Comparison of ENCODE assay signal across 25 cellular contexts in genomic region chr18:34838669-34839068, GRCh38.
DNase-seq lines count a peak whose midpoint lies in the region; ATAC-seq and TF ChIP-seq lines count a peak whose summit lies in the region.
"Had no signal": no experiment of that assay in that cellular context is flagged by ENCODE, and none has a peak within 500 bp of the region (broad histone marks: within the 10 kb centered on the region; RNA-seq: fewer than 3 reads in every experiment).

No MANE protein-coding gene starts in this region.

- H3K4me1 Mint-ChIP-seq in GM23338, result peaks cover 38% of the 10 kb centered on the region
- H3K4me1 Mint-ChIP-seq: activated B cell treated with CpG ODN at 0.5 μM for 24 hours, IgD-negative memory B cell had no signal

- peak overlapping the region; percentile 7; the same call in 1 of the 2 replicates for H3K4me2 ChIP-seq in GM23338
- H3K4me2 ChIP-seq: A549 had no signal

- TF ChIP-seq EP300 in stomach (IDR thresholded peaks at IDR 0.05), result no peak

- peaks cover 2% of the 10 kb centered on the region for H3K27me3 Mint-ChIP-seq in GM23338 (ENCODE audit: insufficient read depth, low read depth, poor library complexity)

- H3K36me3 Mint-ChIP-seq in GM23338 (ENCODE audit: low read depth), result peaks cover 14% of the 10 kb centered on the region; the same call in 2 of the 3 replicates
- H3K36me3 Mint-ChIP-seq: IgD-negative memory B cell had no signal

- intact Hi-C loops in stomach (cut with DNase I; ENCODE audit: low total_unique reads) (no loop called here), lower leg skin (cut with DNase I; ENCODE audit: low total_unique reads) (no loop called here)

- H4K20me1 ChIP-seq in GM23338 (replicated peaks; ENCODE audit: insufficient read depth), result no peaks in the 10 kb centered on the region

- ATAC-seq in GM23338, result peak; percentile 64
- ATAC-seq: A549, foreskin keratinocyte, HCT116 had no signal

- H3F3A ChIP-seq in GM23338 (replicated peaks; ENCODE audit: low read depth), result no peaks in the 10 kb centered on the region

- H3K4me3 ChIP-seq in GM23338 (no peak overlapping the region), stomach (no peak overlapping the region), lower leg skin (ENCODE audit: low read depth, poor library complexity, severe bottlenecking) (no peak overlapping the region)
- H3K4me3 ChIP-seq: A549, right lobe of liver, thyroid gland had no signal

- no peaks in the 10 kb centered on the region for H3K79me2 ChIP-seq in GM23338 (replicated peaks; ENCODE audit: insufficient read depth)

- TF ChIP-seq CTCF in GM23338 (conservative IDR thresholded peaks at IDR 0.05; ENCODE audit: low read depth in 2 of 2) (no peak), stomach (IDR thresholded peaks at IDR 0.05) (no peak), lower leg skin (IDR thresholded peaks at IDR 0.05) (no peak)

- H3K27ac ChIP-seq in GM23338 (ENCODE audit: low read depth) (peak overlapping the region; percentile 43), cingulate gyrus (ENCODE audit: low read depth, low read length) (peak overlapping the region; percentile 62), layer of hippocampus (ENCODE audit: low read depth, low read length) (peak overlapping the region; percentile 8), stomach (peak overlapping the region in 3 of 5 donors; percentile 27 to 57 (median 34))
- H3K27ac ChIP-seq: A549, foreskin keratinocyte, right lobe of liver had no signal

- TF ChIP-seq POLR2A in stomach (IDR thresholded peaks at IDR 0.05) (no peak), lower leg skin (IDR thresholded peaks at IDR 0.05) (no peak)

- DNase-seq in GM23338 (ENCODE audit: low spot score), result peak; percentile 10
- DNase-seq in stomach, result no peak
- no peak for DNase-seq in activated T-cell treated with anti-CD3 and anti-CD28 coated beads, Interleukin-2, amount 50 U/mL, for 48 hours
- DNase-seq in NCI-H69 (lab: John Stamatoyannopoulos, UW), result no peak
- no peak for DNase-seq in HK-2 (ENCODE audit: unreplicated experiment)
- DNase-seq in lower leg skin (ENCODE audit: low spot score in 2 of 2), result no peak
- DNase-seq: activated B cell treated with CpG ODN at 0.5 μM for 24 hours; activated CD4-positive, alpha-beta T cell treated with anti-CD3 and anti-CD28 coated beads, Interleukin-2, amount 50 U/mL, for 48 hours; activated gamma-delta T cell treated with Interleukin-2 at 50 U/mL for 16 hours; BE2C; central memory CD4-positive, alpha-beta T cell; DMS79; erythroblast; foreskin keratinocyte; islet precursor cell; mesenchymal stem cell; NCI-H1417; right lobe of liver; stimulated activated CD8-positive, alpha-beta memory T cell treated with anti-CD3 and anti-CD28 coated beads, Interleukin-4, amount 100 ng/mL, for 48 hours had no signal

- H3K9me3 Mint-ChIP-seq in GM23338, result peaks cover 12% of the 10 kb centered on the region; the same call in 2 of the 3 replicates
- H3K9me3 Mint-ChIP-seq: activated B cell treated with CpG ODN at 0.5 μM for 24 hours had no signal

- no peaks in the 10 kb centered on the region for H3K27me3 ChIP-seq in GM23338 (ENCODE audit: insufficient read depth)
- H3K27me3 ChIP-seq in layer of hippocampus (ENCODE audit: control insufficient read depth, insufficient read depth, low read length), result no peaks in the 10 kb centered on the region
- H3K27me3 ChIP-seq in stomach, result no peaks in the 10 kb centered on the region
- H3K27me3 ChIP-seq: BE2C, foreskin keratinocyte, right lobe of liver, thyroid gland had no signal

- H3K9me3 ChIP-seq in stomach, result no peaks in the 10 kb centered on the region
- H3K9me3 ChIP-seq: A549, BE2C, right lobe of liver, thyroid gland had no signal

- H3K27ac Mint-ChIP-seq in GM23338, result peak overlapping the region; percentile 76
- H3K27ac Mint-ChIP-seq: activated B cell treated with CpG ODN at 0.5 μM for 24 hours, IgD-negative memory B cell had no signal

- WGBS in stomach, 5 donors, result 82 to 88% (median 84%) methylated on average over 5 of the region's 5 CpGs
- WGBS in lower leg skin, 2 donors, result 82 to 96% methylated on average over 5 of the region's 5 CpGs

- H3K4me1 ChIP-seq in GM23338 (ENCODE audit: insufficient read depth) (peaks cover 43% of the 10 kb centered on the region), stomach (peaks cover 0 to 21% (median 7%) of the 10 kb centered on the region in 4 donors)
- H3K4me1 ChIP-seq: A549, BE2C, foreskin keratinocyte, right lobe of liver had no signal

- H2AFZ ChIP-seq in GM23338, result no peak overlapping the region

- H3K9me2 ChIP-seq in GM23338 (ENCODE audit: insufficient read depth), result no peaks in the 10 kb centered on the region

- H3K36me3 ChIP-seq in GM23338 (ENCODE audit: insufficient read depth) (no peaks in the 10 kb centered on the region), stomach (no peaks in the 10 kb centered on the region)
- H3K36me3 ChIP-seq: BE2C, right lobe of liver, thyroid gland had no signal

- no peak overlapping the region for H3K4me3 Mint-ChIP-seq in GM23338
- H3K4me3 Mint-ChIP-seq: activated B cell treated with CpG ODN at 0.5 μM for 24 hours, IgD-negative memory B cell had no signal

TF ChIP-seq in GM23338, 12 proteins besides CTCF, POLR2A, EP300 and RAD21 (continues in another document):
- TF ChIP-seq ZNF114 (CRISPR knock-in tag; IDR thresholded peaks at IDR 0.05), result no peak
- no peak for TF ChIP-seq POLR2AphosphoS5 (IDR thresholded peaks at IDR 0.05; ENCODE audit: low read depth)
- no peak for TF ChIP-seq EZH2phosphoT487 (IDR thresholded peaks at IDR 0.05; ENCODE audit: unreplicated experiment)
- no peak for TF ChIP-seq CREB1 (CRISPR knock-in tag; IDR thresholded peaks at IDR 0.05; ENCODE audit: low read depth)
- no peak for TF ChIP-seq REST (IDR thresholded peaks at IDR 0.05; ENCODE audit: unreplicated experiment)
- no peak for TF ChIP-seq STAT1 (IDR thresholded peaks at IDR 0.05; ENCODE audit: unreplicated experiment)
- no peak for TF ChIP-seq EZH2 (IDR thresholded peaks at IDR 0.05; ENCODE audit: low read depth, unreplicated experiment)
- no peak for TF ChIP-seq NANOG (IDR thresholded peaks at IDR 0.05; ENCODE audit: borderline replicate concordance)
- TF ChIP-seq ZNF331 (CRISPR knock-in tag; IDR thresholded peaks at IDR 0.05; ENCODE audit: low read depth), result no peak
- no peak for TF ChIP-seq ETS1 (IDR thresholded peaks at IDR 0.05)
- no peak for TF ChIP-seq JUNB (IDR thresholded peaks at IDR 0.05; ENCODE audit: unreplicated experiment)

Comparison
In these comparisons a context has a peak if more than half of its experiments do, and no peak if none do; other contexts are left out.
1. H3K27ac ChIP-seq: peak in every context shown above with its lines; median percentile 62 in cingulate gyrus; 43 in GM23338; 34 in stomach; 8 in layer of hippocampus.